In genomic region chr2:100365434-100365833, GRCh38 we compare ENCODE assay signal across 9 cellular contexts. TPM values are rescaled to one million over a fixed set of nuclear protein-coding genes. Genes with fewer than 3 reads are reported as not detected.
DNase-seq lines count a peak whose midpoint lies in the region; ATAC-seq and TF ChIP-seq lines count a peak whose summit lies in the region.
"Had no signal": no experiment of that assay in that cellular context is flagged by ENCODE, and none has a peak within 500 bp of the region (broad histone marks: within the 10 kb centered on the region; RNA-seq: fewer than 3 reads in every experiment).

No MANE protein-coding gene starts in this region.

- intact Hi-C loops in testis (cut with DNase I; ENCODE audit: low total_unique reads) = no loop called here
- intact Hi-C loops in Right ventricle myocardium superior (cut with DNase I) = no loop called here

- H3K27me3 ChIP-seq in kidney epithelial cell (ENCODE audit: control insufficient read depth, insufficient read depth, low read length) (no peaks in the 10 kb centered on the region), testis (no peaks in the 10 kb centered on the region)

- DNase-seq in DMS 273 treated with DMSO at 0.1 percent for 48 hours (lab: John Stamatoyannopoulos, UW) (peak; percentile 81), NCI-H2029 (lab: John Stamatoyannopoulos, UW) (peak; percentile 94), amniotic epithelial cell (ENCODE audit: low read depth) (peak; percentile 68), kidney epithelial cell (ENCODE audit: low read depth) (peak; percentile 75), testis (no peak), Right ventricle myocardium superior (no peak), NOMO-1 (lab: John Stamatoyannopoulos, UW; ENCODE audit: unreplicated experiment in 2 of 2) (no peak)
- DNase-seq in activated CD4-positive, CD25-positive, alpha-beta regulatory T cell (lab: John Stamatoyannopoulos, UW) = no peak
- DNase-seq: activated naive CD4-positive, alpha-beta T cell treated with anti-CD3 and anti-CD28 coated beads, Interleukin-2, amount 10 ng/mL, durations not matched to agents 7 days and 5 days had no signal

- H3K4me1 ChIP-seq in testis = no peaks in the 10 kb centered on the region

- TF ChIP-seq POLR2A in testis (IDR thresholded peaks at IDR 0.05) = no peak

- H3K9me3 ChIP-seq in testis = no peaks in the 10 kb centered on the region

- H3K4me3 ChIP-seq in kidney epithelial cell (ENCODE audit: low read depth, low read length) (no peak overlapping the region), testis (no peak overlapping the region)

- H3K36me3 ChIP-seq in kidney epithelial cell (ENCODE audit: control insufficient read depth, insufficient read depth, low read length) = no peaks in the 10 kb centered on the region
- H3K36me3 ChIP-seq in testis (ENCODE audit: low read depth, missing control alignments) = no peaks in the 10 kb centered on the region

- no peak overlapping the region for H3K27ac ChIP-seq in testis

- no peak for ATAC-seq in Right ventricle myocardium superior (ENCODE audit: poor library complexity)

- no peak for TF ChIP-seq CTCF in kidney epithelial cell (IDR thresholded peaks at IDR 0.05; ENCODE audit: insufficient read depth, low read length, poor library complexity, severe bottlenecking)
- TF ChIP-seq CTCF in testis (IDR thresholded peaks at IDR 0.05) = no peak

- WGBS in testis, 2 donors = 54 to 61% methylated on average over 3 of the region's 3 CpGs

RNA-seq across cellular contexts. Expression of gene LONRF2, which starts 43.1 kb away (rescaled TPM):
- total RNA-seq in kidney epithelial cell = 3.3 and 4.1 TPM in 2 replicates
- total RNA-seq in testis = 10 to 100 TPM; 16.1 to 17.7 TPM
- polyA plus RNA-seq in testis (ENCODE audit: insufficient read depth, low read depth, low replicate concordance) = 6.5 TPM
- 14.6 TPM for total RNA-seq in Right ventricle myocardium superior

RNA-seq across cellular contexts. Expression of gene CHST10, which starts 52.0 kb away (rescaled TPM):
- 18.8 and 21.8 TPM in 2 replicates for total RNA-seq in kidney epithelial cell
- 10 to 100 TPM; 14.6 to 21.5 TPM for total RNA-seq in testis
- 14.8 TPM for polyA plus RNA-seq in testis (ENCODE audit: insufficient read depth, low read depth, low replicate concordance)
- 11.7 TPM for total RNA-seq in Right ventricle myocardium superior

Comparison
In these comparisons a context has a peak if more than half of its experiments do, and no peak if none do; other contexts are left out.
1. DNase-seq: peak in DMS 273 treated with DMSO at 0.1 percent for 48 hours (single experiment), NCI-H2029 (single experiment), amniotic epithelial cell (single experiment) and kidney epithelial cell (single experiment); none in testis (single experiment), activated CD4-positive, CD25-positive, alpha-beta regulatory T cell (0 of 4), Right ventricle myocardium superior (single experiment) and NOMO-1 (0 of 2).